9 cellular contexts compared by ENCODE assay signal in the genomic region with DNA sequence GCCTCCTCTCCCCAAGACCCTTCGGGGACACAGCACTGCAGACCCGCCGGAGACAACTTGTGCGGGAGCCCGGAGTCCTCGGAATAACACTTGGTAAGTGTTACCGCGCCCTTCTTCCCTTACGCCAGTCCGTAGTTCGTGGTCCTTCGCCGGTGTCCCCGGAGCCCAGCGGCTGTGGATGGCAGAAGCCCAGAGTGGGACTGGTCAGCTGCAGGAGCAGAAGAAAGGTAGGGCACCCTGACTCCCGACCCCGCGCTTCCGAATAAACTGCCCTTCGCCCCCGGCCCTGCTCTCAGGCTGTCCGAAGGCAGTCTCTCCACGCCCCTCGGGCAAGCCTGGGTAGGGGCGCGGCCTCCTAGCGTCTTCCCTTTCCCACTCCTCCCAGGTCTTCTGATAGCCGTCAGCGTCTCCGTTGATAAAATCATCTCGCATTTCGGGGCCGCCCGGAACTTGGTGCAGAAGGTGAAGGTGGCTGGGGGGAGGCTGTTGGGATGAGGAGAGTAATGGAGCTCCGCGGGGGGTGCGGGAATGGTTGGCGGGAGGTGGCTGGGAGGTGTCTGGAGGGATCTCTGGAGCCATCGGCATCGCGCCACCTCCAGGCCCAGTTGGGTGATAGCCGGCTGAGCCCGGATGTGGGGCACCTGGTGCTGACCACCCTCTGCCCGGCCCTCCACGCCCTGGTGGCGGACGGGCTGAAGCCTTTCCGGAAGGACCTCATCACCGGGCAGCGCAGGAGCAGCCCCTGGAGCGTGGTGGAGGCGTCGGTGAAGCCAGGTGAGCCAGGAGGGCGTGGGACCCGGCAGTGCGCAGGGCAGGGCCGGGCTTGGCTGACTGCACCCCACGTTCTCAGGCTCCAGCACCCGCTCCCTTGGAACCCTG. TPM values are rescaled to one million over a fixed set of nuclear protein-coding genes. Genes with fewer than 3 reads are reported as not detected.
DNase-seq lines count a peak whose midpoint lies in the region; ATAC-seq and TF ChIP-seq lines count a peak whose summit lies in the region.
"Had no signal": no experiment of that assay in that cellular context is flagged by ENCODE, and none has a peak within 500 bp of the region (broad histone marks: within the 10 kb centered on the region; RNA-seq: fewer than 3 reads in every experiment).

No MANE protein-coding gene starts in this region.

- no CpG with 5 or more reads among the region's 59 CpGs for WGBS in trophoblast cell (ENCODE audit: extremely low coverage, insufficient coverage, insufficient read length)

- peak overlapping the region; percentile 83 for H3K4me3 Mint-ChIP-seq in activated naive CD8-positive, alpha-beta T cell treated with anti-CD3 and anti-CD28 coated beads for 36 hours

- peaks cover 26% of the 10 kb centered on the region for H3K4me1 Mint-ChIP-seq in activated naive CD8-positive, alpha-beta T cell treated with anti-CD3 and anti-CD28 coated beads for 36 hours

- peak overlapping the region; percentile 90 for H4K91ac ChIP-seq in trophoblast cell (ENCODE audit: low read depth, low read length)

- H3K27ac Mint-ChIP-seq in activated naive CD8-positive, alpha-beta T cell treated with anti-CD3 and anti-CD28 coated beads for 36 hours, result no peak overlapping the region

- H4K8ac ChIP-seq in trophoblast cell (ENCODE audit: low read depth, low read length), result peak overlapping the region; percentile 59

- peak overlapping the region; percentile 89 for H3K18ac ChIP-seq in trophoblast cell (ENCODE audit: low read length)

- peaks cover 14% of the 10 kb centered on the region for H3K79me2 ChIP-seq in trophoblast cell (ENCODE audit: control insufficient read depth, insufficient read depth, low read length, poor library complexity)

- H3K27me3 ChIP-seq in trophoblast cell (ENCODE audit: insufficient read depth, low read length), result no peaks in the 10 kb centered on the region

- H2BK12ac ChIP-seq in trophoblast cell (ENCODE audit: low read length), result peak overlapping the region; percentile 5

- peak overlapping the region; percentile 28 for H2AFZ ChIP-seq in trophoblast cell (ENCODE audit: insufficient read depth, low read length, poor library complexity)

- peak overlapping the region; percentile 92 for H3K27ac ChIP-seq in C4-2B
- peak overlapping the region; percentile 70 for H3K27ac ChIP-seq in trophoblast cell (ENCODE audit: low read depth, low read length)

- peaks cover 18% of the 10 kb centered on the region for H3K79me1 ChIP-seq in trophoblast cell (ENCODE audit: low read length)

- peak overlapping the region; percentile 100 for H3K4me2 ChIP-seq in trophoblast cell (ENCODE audit: low read length)

- peak overlapping the region; percentile 68 for H3K4ac ChIP-seq in trophoblast cell (ENCODE audit: low read depth, low read length)

- H3K9ac ChIP-seq in trophoblast cell (ENCODE audit: low read length), result peak overlapping the region; percentile 84

- no peaks in the 10 kb centered on the region for H3K9me3 Mint-ChIP-seq in activated naive CD8-positive, alpha-beta T cell treated with anti-CD3 and anti-CD28 coated beads for 36 hours

- peak overlapping the region; percentile 88 for H3K14ac ChIP-seq in trophoblast cell (ENCODE audit: low read length)

- H2BK120ac ChIP-seq in trophoblast cell (ENCODE audit: insufficient read depth, low read length, poor library complexity), result peak overlapping the region; percentile 64

- peak; percentile 72 for TF ChIP-seq CTCF in C4-2B (conservative IDR thresholded peaks at IDR 0.05)

- ATAC-seq in GM21447 (IDR thresholded peaks at IDR 0.05; ENCODE audit: unreplicated experiment), result peak; percentile 1
- ATAC-seq in left cardiac atrium, result peak in 1 of 2 donors; percentile 3

- peak overlapping the region; percentile 62 for H2BK5ac ChIP-seq in trophoblast cell (ENCODE audit: low read depth, low read length, poor library complexity)

- H3K36me3 Mint-ChIP-seq in activated naive CD8-positive, alpha-beta T cell treated with anti-CD3 and anti-CD28 coated beads for 36 hours, result peaks cover 15% of the 10 kb centered on the region

- peak; percentile 19 for DNase-seq in NCI-H446 treated with DMSO at 0.1 percent for 48 hours (lab: John Stamatoyannopoulos, UW)
- DNase-seq in activated naive CD8-positive, alpha-beta T cell treated with anti-CD3 and anti-CD28 coated beads for 36 hours, result peak; percentile 35
- DNase-seq in left cardiac atrium, result peak; percentile 71
- DNase-seq in trophoblast cell, result peak; percentile 56 to 67
- DNase-seq in globus pallidus (ENCODE audit: low spot score), result no peak
- DNase-seq in superior temporal gyrus (ENCODE audit: extremely low spot score), result no peak

- H3K23ac ChIP-seq in trophoblast cell (ENCODE audit: low read length), result no peak overlapping the region

- H2AK5ac ChIP-seq in trophoblast cell (ENCODE audit: low read length), result peak overlapping the region; percentile 61

- intact Hi-C loops in left cardiac atrium (cut with DNase I), result loop anchor here (1.0 to 5.0 kb wide), 3 partner anchors 48 to 81 kb away; a partner anchor contains a TSS

- H3K4me3 ChIP-seq in trophoblast cell (ENCODE audit: low read depth, low read length), result peak overlapping the region; percentile 79

- H3K36me3 ChIP-seq in trophoblast cell (ENCODE audit: control insufficient read depth in 1 of 2, insufficient read depth in 2 of 2, low read length in 2 of 2), result peaks cover 36 to 40% of the 10 kb centered on the region in 2 experiments

- H3K27me3 Mint-ChIP-seq in activated naive CD8-positive, alpha-beta T cell treated with anti-CD3 and anti-CD28 coated beads for 36 hours, result no peaks in the 10 kb centered on the region

- no peaks in the 10 kb centered on the region for H3K9me3 ChIP-seq in trophoblast cell (ENCODE audit: insufficient read depth, low read depth, low read length)

- H4K12ac ChIP-seq in trophoblast cell (ENCODE audit: low read depth, low read length), result peak overlapping the region; percentile 85

- H3K4me1 ChIP-seq in trophoblast cell (ENCODE audit: control insufficient read depth in 1 of 2, insufficient read depth in 2 of 2, low read length in 2 of 2), result peaks cover 6 to 20% of the 10 kb centered on the region in 2 experiments

RNA-seq across cellular contexts. Expression of a gene that starts 4.3 kb away (rescaled TPM):
- 10 to 100 TPM; 23.7 to 24.2 TPM for total RNA-seq in activated naive CD8-positive, alpha-beta T cell treated with anti-CD3 and anti-CD28 coated beads for 36 hours
- 10 to 100 TPM; 18.7 to 25.3 TPM for total RNA-seq in left cardiac atrium
- polyA plus RNA-seq in trophoblast cell (2013), result 45.7 and 48.3 TPM in 2 replicates

RNA-seq across cellular contexts. Expression of a gene that starts 16.3 kb away (rescaled TPM):
- 100 to 1,000 TPM; 256 to 264 TPM for total RNA-seq in activated naive CD8-positive, alpha-beta T cell treated with anti-CD3 and anti-CD28 coated beads for 36 hours
- total RNA-seq in left cardiac atrium, result 100 to 1,000 TPM in 1 of 2 donors, 10 to 100 TPM in 1; 92.9 to 128 TPM
- 339 and 342 TPM in 2 replicates for polyA plus RNA-seq in trophoblast cell (2013)

RNA-seq across cellular contexts. Expression of a gene that starts 23.7 kb away (rescaled TPM):
- not detected for total RNA-seq in activated naive CD8-positive, alpha-beta T cell treated with anti-CD3 and anti-CD28 coated beads for 36 hours
- not detected for total RNA-seq in left cardiac atrium
- polyA plus RNA-seq in trophoblast cell (2013), result 0.03 and 0.04 TPM in 2 replicates
- total RNA-seq: T-helper 1 cell treated with Interleukin-12 subunit alpha and Interleukin-12 subunit beta and Interleukin-4 antibody, amounts not matched to agents 30 ng/mL and 1 ng/mL, for 36 hours had no signal

RNA-seq across cellular contexts. Expression of a gene that starts 47.7 kb away (rescaled TPM):
- total RNA-seq in activated naive CD8-positive, alpha-beta T cell treated with anti-CD3 and anti-CD28 coated beads for 36 hours, result 1 to 10 TPM; 1.5 to 1.6 TPM
- total RNA-seq in left cardiac atrium, result 1 to 10 TPM in 1 of 2 donors, under 1 TPM in 1; 0.76 to 1.6 TPM
- 2.5 and 2.8 TPM in 2 replicates for polyA plus RNA-seq in trophoblast cell (2013)

RNA-seq across cellular contexts. Expression of a gene that starts 51.7 kb away (rescaled TPM):
- total RNA-seq in activated naive CD8-positive, alpha-beta T cell treated with anti-CD3 and anti-CD28 coated beads for 36 hours, result 10 to 100 TPM; 61.4 to 65.9 TPM
- 10 to 100 TPM; 19.7 to 23.8 TPM for total RNA-seq in left cardiac atrium
- 48.9 and 52.4 TPM in 2 replicates for polyA plus RNA-seq in trophoblast cell (2013)

Comparison
In these comparisons a context has a peak if more than half of its experiments do, and no peak if none do; other contexts are left out.
1. DNase-seq: peak in NCI-H446 treated with DMSO at 0.1 percent for 48 hours (single experiment), activated naive CD8-positive, alpha-beta T cell treated with anti-CD3 and anti-CD28 coated beads for 36 hours (single experiment), left cardiac atrium (single experiment) and trophoblast cell (2 of 2); none in globus pallidus (single experiment) and superior temporal gyrus (single experiment).